8 cellular contexts compared by ENCODE assay signal in genomic region chr11:108222686-108223448, GRCh38. TPM values are rescaled to one million over a fixed set of nuclear protein-coding genes. Genes with fewer than 3 reads are reported as not detected.
DNase-seq lines count a peak whose midpoint lies in the region; ATAC-seq, FAIRE-seq and TF ChIP-seq lines count a peak whose summit lies in the region.

TSS of gene ATM (plus strand) at chr11:108223067. CDS start at chr11:108227625, 4,558 bp downstream.

- no peaks in the 10 kb centered on the region for H3K36me3 ChIP-seq in ES-I3 (ENCODE audit: insufficient read depth, low read length)
- peaks cover 27% of the 10 kb centered on the region for H3K36me3 ChIP-seq in RWPE2 (ENCODE audit: low read depth)
- H3K36me3 ChIP-seq in neural cell (ENCODE audit: insufficient read depth, low read length), result no peaks in the 10 kb centered on the region
- H3K36me3 ChIP-seq in stomach smooth muscle (ENCODE audit: control insufficient read depth in 2 of 2, insufficient read depth in 2 of 2, low read length in 2 of 2), result no peaks in the 10 kb centered on the region

- ATAC-seq in RWPE2 (ENCODE audit: low read depth), result peak; percentile 88

- peaks cover 64% of the 10 kb centered on the region for H3K79me2 ChIP-seq in neural cell (replicated peaks; ENCODE audit: insufficient read depth, low read length)

- peak; percentile 97 for FAIRE-seq in H54 (lab: Jason Lieb, UNC)

- H3K4me1 ChIP-seq in ES-I3 (ENCODE audit: insufficient read depth, low read length), result peaks cover 19% of the 10 kb centered on the region
- peaks cover 11% of the 10 kb centered on the region for H3K4me1 ChIP-seq in RWPE2 (ENCODE audit: insufficient read depth, poor library complexity, severe bottlenecking)
- H3K4me1 ChIP-seq in stomach smooth muscle (ENCODE audit: control insufficient read depth, insufficient read depth, low read length), result peaks cover 20% of the 10 kb centered on the region

- H3K27ac ChIP-seq in RWPE2 (ENCODE audit: poor library complexity, severe bottlenecking), result peak within 1 kb of the TSS; percentile 76
- H3K27ac ChIP-seq in neural cell (ENCODE audit: low read length), result peak within 1 kb of the TSS; percentile 95
- H3K27ac ChIP-seq in stomach smooth muscle (ENCODE audit: low read length), result peak within 1 kb of the TSS; percentile 91

- peak; percentile 55 for DNase-seq in H54 (ENCODE audit: insufficient read length, low spot score)
- peak; percentile 98 for DNase-seq in LoVo (ENCODE audit: low spot score)
- peak; percentile 99 for DNase-seq in RWPE2 (ENCODE audit: low spot score)
- DNase-seq in activated T-helper 9 cell treated with anti-CD3 and anti-CD28 coated beads, Interleukin-2, amount 50 U/mL, for 16 hours (ENCODE audit: low read depth), result peak; percentile 99
- peak; percentile 98 for DNase-seq in fibroblast of the conjunctiva (ENCODE audit: low read depth)

- TF ChIP-seq CTCF in RWPE2 (IDR thresholded peaks at IDR 0.05; ENCODE audit: poor library complexity, severe bottlenecking), result peak; percentile 89
- peak; percentile 99 for TF ChIP-seq CTCF in neural cell (IDR thresholded peaks at IDR 0.05; ENCODE audit: poor library complexity, severe bottlenecking)

- no peak for TF ChIP-seq EP300 in neural cell (conservative IDR thresholded peaks at IDR 0.05; ENCODE audit: poor library complexity, severe bottlenecking)

- H3K4me3 ChIP-seq in RWPE2 (ENCODE audit: severe bottlenecking) (peak within 1 kb of the TSS; percentile 65), neural cell (ENCODE audit: low read length) (peak within 1 kb of the TSS; percentile 85), stomach smooth muscle (ENCODE audit: low read length in 2 of 2) (peak within 1 kb of the TSS; percentile 96 to 100)

- H4K20me1 ChIP-seq in neural cell (ENCODE audit: insufficient read depth), result no peaks in the 10 kb centered on the region

- no peaks in the 10 kb centered on the region for H3K9me3 ChIP-seq in ES-I3 (ENCODE audit: control insufficient read depth, insufficient read depth, low read length)
- H3K9me3 ChIP-seq in RWPE2 (ENCODE audit: severe bottlenecking), result no peaks in the 10 kb centered on the region
- no peaks in the 10 kb centered on the region for H3K9me3 ChIP-seq in neural cell (ENCODE audit: low read length)
- H3K9me3 ChIP-seq in stomach smooth muscle (ENCODE audit: control insufficient read depth in 2 of 2, low read length in 2 of 2), result no peaks in the 10 kb centered on the region

- H3F3A ChIP-seq in neural cell (ENCODE audit: insufficient read depth, low read length, poor library complexity, severe bottlenecking), result no peaks in the 10 kb centered on the region

- TF ChIP-seq RAD21 in neural cell (conservative IDR thresholded peaks at IDR 0.05), result peak; percentile 65

- H3K4me2 ChIP-seq in neural cell (ENCODE audit: low read length), result peak within 1 kb of the TSS; percentile 66

- no peaks in the 10 kb centered on the region for H3K9me2 ChIP-seq in neural cell (ENCODE audit: insufficient read depth, low read length)

- H3K27me3 ChIP-seq in RWPE2 (ENCODE audit: insufficient read depth, poor library complexity, severe bottlenecking), result no peaks in the 10 kb centered on the region
- no peaks in the 10 kb centered on the region for H3K27me3 ChIP-seq in neural cell (ENCODE audit: insufficient read depth, low read depth, low read length)
- H3K27me3 ChIP-seq in stomach smooth muscle (ENCODE audit: control insufficient read depth in 1 of 2, insufficient read depth in 2 of 2, low read length in 2 of 2), result no peaks in the 10 kb centered on the region

- peak within 1 kb of the TSS; percentile 84 for H3K9ac ChIP-seq in ES-I3 (ENCODE audit: low read depth, low read length)
- H3K9ac ChIP-seq in neural cell (ENCODE audit: low read length), result peak within 1 kb of the TSS; percentile 90
- H3K9ac ChIP-seq in stomach smooth muscle (ENCODE audit: low read length in 2 of 2), result peak within 1 kb of the TSS; percentile 94 to 98

- H2AFZ ChIP-seq in neural cell (ENCODE audit: low read depth, low read length), result peak within 1 kb of the TSS; percentile 92

- peak; percentile 79 for TF ChIP-seq POLR2A in H54 (IDR thresholded peaks at IDR 0.05; ENCODE audit: low read depth, low read length)

TF ChIP-seq in neural cell, 6 proteins besides CTCF, POLR2A, EP300 and RAD21:
- peak; percentile 75 for TF ChIP-seq POLR2AphosphoS5 (IDR thresholded peaks at IDR 0.05)
- peak; percentile 63 for TF ChIP-seq TAF1 (IDR thresholded peaks at IDR 0.05; ENCODE audit: low read depth)
- TF ChIP-seq MXI1 (conservative IDR thresholded peaks at IDR 0.05; ENCODE audit: poor library complexity, severe bottlenecking), result peak; percentile 100
- TF ChIP-seq, protein P1, sequence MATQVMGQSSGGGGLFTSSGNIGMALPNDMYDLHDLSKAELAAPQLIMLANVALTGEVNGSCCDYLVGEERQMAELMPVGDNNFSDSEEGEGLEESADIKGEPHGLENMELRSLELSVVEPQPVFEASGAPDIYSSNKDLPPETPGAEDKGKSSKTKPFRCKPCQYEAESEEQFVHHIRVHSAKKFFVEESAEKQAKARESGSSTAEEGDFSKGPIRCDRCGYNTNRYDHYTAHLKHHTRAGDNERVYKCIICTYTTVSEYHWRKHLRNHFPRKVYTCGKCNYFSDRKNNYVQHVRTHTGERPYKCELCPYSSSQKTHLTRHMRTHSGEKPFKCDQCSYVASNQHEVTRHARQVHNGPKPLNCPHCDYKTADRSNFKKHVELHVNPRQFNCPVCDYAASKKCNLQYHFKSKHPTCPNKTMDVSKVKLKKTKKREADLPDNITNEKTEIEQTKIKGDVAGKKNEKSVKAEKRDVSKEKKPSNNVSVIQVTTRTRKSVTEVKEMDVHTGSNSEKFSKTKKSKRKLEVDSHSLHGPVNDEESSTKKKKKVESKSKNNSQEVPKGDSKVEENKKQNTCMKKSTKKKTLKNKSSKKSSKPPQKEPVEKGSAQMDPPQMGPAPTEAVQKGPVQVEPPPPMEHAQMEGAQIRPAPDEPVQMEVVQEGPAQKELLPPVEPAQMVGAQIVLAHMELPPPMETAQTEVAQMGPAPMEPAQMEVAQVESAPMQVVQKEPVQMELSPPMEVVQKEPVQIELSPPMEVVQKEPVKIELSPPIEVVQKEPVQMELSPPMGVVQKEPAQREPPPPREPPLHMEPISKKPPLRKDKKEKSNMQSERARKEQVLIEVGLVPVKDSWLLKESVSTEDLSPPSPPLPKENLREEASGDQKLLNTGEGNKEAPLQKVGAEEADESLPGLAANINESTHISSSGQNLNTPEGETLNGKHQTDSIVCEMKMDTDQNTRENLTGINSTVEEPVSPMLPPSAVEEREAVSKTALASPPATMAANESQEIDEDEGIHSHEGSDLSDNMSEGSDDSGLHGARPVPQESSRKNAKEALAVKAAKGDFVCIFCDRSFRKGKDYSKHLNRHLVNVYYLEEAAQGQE (IDR thresholded peaks at IDR 0.05; ENCODE audit: borderline replicate concordance), result peak; percentile 35
- TF ChIP-seq SMC3 (conservative IDR thresholded peaks at IDR 0.05; ENCODE audit: poor library complexity), result peak; percentile 62
- TF ChIP-seq EZH2 (IDR thresholded peaks at IDR 0.05; ENCODE audit: borderline replicate concordance, insufficient read depth, low read length, poor library complexity, severe bottlenecking), result no peak
TF ChIP-seq in neural cell: peak in this region for 5.

RNA-seq across cellular contexts. Expression of gene ATM, which starts in this region (rescaled TPM):
- 74.6 and 80.0 TPM in 2 replicates for polyA plus RNA-seq in neural cell
- polyA minus RNA-seq in neural cell, result 140 and 141 TPM in 2 replicates

Comparison
In these comparisons a context has a peak if more than half of its experiments do, and no peak if none do; other contexts are left out.
1. Peak in every context shown above with its lines: DNase-seq, ATAC-seq, H3K4me3 ChIP-seq and H3K27ac ChIP-seq.